In the genomic region with DNA sequence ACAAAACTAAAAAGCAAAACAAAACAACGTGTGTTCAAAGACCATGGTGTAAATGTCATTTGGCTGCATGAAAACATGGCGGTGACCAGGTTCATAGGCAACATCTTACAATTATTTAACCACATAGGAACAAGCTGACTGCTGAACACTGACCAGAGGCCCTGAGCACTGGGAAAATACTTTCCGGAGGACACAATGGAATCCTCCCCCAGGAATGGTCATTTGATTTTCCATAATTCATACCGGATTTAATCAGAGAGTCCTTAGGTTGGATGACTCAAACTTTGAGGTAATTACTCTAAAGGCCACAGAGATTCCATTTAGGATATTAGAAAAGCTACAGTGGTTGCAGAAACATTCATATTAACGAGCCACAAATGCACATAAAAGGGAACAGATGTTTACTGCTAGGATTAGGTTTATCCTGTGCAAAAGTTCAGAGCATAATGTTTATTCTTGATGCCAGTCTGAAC, we compare ENCODE assay signal across 1 cellular context.
TF ChIP-seq lines count a peak whose summit lies in the region.

No MANE protein-coding gene starts in this region.

TF ChIP-seq in SK-N-SH treated with all-trans-retinoic acid at 6 μM for 48 hours, 23 proteins besides CTCF, POLR2A, EP300 and RAD21 (continued from another document):
- TF ChIP-seq, protein P1, sequence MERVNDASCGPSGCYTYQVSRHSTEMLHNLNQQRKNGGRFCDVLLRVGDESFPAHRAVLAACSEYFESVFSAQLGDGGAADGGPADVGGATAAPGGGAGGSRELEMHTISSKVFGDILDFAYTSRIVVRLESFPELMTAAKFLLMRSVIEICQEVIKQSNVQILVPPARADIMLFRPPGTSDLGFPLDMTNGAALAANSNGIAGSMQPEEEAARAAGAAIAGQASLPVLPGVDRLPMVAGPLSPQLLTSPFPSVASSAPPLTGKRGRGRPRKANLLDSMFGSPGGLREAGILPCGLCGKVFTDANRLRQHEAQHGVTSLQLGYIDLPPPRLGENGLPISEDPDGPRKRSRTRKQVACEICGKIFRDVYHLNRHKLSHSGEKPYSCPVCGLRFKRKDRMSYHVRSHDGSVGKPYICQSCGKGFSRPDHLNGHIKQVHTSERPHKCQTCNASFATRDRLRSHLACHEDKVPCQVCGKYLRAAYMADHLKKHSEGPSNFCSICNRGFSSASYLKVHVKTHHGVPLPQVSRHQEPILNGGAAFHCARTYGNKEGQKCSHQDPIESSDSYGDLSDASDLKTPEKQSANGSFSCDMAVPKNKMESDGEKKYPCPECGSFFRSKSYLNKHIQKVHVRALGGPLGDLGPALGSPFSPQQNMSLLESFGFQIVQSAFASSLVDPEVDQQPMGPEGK (CRISPR knock-in tag; IDR thresholded peaks at IDR 0.05; ENCODE audit: borderline replicate concordance): peak; percentile 100
- TF ChIP-seq, protein P2, sequence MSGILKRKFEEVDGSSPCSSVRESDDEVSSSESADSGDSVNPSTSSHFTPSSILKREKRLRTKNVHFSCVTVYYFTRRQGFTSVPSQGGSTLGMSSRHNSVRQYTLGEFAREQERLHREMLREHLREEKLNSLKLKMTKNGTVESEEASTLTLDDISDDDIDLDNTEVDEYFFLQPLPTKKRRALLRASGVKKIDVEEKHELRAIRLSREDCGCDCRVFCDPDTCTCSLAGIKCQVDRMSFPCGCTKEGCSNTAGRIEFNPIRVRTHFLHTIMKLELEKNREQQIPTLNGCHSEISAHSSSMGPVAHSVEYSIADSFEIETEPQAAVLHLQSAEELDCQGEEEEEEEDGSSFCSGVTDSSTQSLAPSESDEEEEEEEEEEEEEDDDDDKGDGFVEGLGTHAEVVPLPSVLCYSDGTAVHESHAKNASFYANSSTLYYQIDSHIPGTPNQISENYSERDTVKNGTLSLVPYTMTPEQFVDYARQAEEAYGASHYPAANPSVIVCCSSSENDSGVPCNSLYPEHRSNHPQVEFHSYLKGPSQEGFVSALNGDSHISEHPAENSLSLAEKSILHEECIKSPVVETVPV (CRISPR knock-in tag; IDR thresholded peaks at IDR 0.05): 0 out of 2 replicates have a peak, but pooled peaks have one; percentile 33
- TF ChIP-seq, protein P3, sequence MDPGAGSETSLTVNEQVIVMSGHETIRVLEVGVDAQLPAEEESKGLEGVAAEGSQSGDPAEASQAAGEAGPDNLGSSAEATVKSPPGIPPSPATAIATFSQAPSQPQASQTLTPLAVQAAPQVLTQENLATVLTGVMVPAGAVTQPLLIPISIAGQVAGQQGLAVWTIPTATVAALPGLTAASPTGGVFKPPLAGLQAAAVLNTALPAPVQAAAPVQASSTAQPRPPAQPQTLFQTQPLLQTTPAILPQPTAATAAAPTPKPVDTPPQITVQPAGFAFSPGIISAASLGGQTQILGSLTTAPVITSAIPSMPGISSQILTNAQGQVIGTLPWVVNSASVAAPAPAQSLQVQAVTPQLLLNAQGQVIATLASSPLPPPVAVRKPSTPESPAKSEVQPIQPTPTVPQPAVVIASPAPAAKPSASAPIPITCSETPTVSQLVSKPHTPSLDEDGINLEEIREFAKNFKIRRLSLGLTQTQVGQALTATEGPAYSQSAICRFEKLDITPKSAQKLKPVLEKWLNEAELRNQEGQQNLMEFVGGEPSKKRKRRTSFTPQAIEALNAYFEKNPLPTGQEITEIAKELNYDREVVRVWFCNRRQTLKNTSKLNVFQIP (CRISPR knock-in tag; IDR thresholded peaks at IDR 0.05; ENCODE audit: borderline replicate concordance, low read depth): peak; percentile 75; the same call in 1 of the 2 replicates
